24 cellular contexts compared by ENCODE assay signal in the genomic region with DNA sequence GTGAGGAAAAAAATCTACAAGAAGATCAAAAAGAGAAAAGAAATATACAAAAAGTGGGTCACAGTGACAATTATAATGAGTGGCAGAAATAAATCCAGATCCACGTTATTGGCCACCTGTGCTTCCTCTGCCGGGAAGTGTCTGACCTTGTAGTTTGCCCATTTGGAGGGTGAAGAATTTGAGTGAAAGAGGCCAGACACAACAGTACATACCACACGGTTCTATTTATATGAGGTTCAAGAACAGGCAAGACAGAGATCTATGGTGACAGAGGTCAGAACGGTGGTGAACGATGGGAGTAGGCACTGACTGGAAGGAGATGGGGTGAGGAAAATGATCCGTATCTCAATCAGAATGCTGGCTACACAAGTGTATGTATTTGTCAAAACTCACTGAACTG.
"Had no signal": no experiment of that assay in that cellular context is flagged by ENCODE, and none has a peak within 500 bp of the region (broad histone marks: within the 10 kb centered on the region; RNA-seq: fewer than 3 reads in every experiment).

No MANE protein-coding gene starts in this region.

- H3K4me3 Mint-ChIP-seq: activated CD4-positive, alpha-beta memory T cell treated with anti-CD3 and anti-CD28 coated beads for 36 hours; activated CD4-positive, alpha-beta T cell treated with anti-CD3 and anti-CD28 coated beads, Interleukin-2, amount 10 ng/mL, durations not matched to agents 7 days and 5 days; activated naive CD8-positive, alpha-beta T cell; activated T-cell treated with anti-CD3 and anti-CD28 coated beads, Interleukin-2, amount 50 U/mL, for 4 hours; brain had no signal

- H3K36me3 Mint-ChIP-seq: brain had no signal

- H3K4me1 Mint-ChIP-seq: brain had no signal

- H3K9me3 Mint-ChIP-seq: activated CD4-positive, alpha-beta memory T cell treated with anti-CD3 and anti-CD28 coated beads for 36 hours; activated CD4-positive, alpha-beta T cell treated with anti-CD3 and anti-CD28 coated beads, Interleukin-2, amount 10 ng/mL, durations not matched to agents 7 days and 5 days; activated T-cell treated with anti-CD3 and anti-CD28 coated beads, Interleukin-2, amount 50 U/mL, for 4 hours had no signal

- H3K4me2 ChIP-seq: KMS-11 had no signal

- ATAC-seq: activated T-cell treated with anti-CD3 and anti-CD28 coated beads, Interleukin-2, amount 50 U/mL, for 4 hours; Panc1 had no signal

- H3K27ac Mint-ChIP-seq: activated CD4-positive, alpha-beta memory T cell treated with anti-CD3 and anti-CD28 coated beads for 36 hours; activated CD4-positive, alpha-beta T cell treated with anti-CD3 and anti-CD28 coated beads, Interleukin-2, amount 10 ng/mL, durations not matched to agents 7 days and 5 days; activated naive CD8-positive, alpha-beta T cell; brain had no signal

- DNase-seq: activated CD4-positive, alpha-beta memory T cell treated with anti-CD3 and anti-CD28 coated beads for 36 hours; activated CD4-positive, alpha-beta T cell treated with anti-CD3 and anti-CD28 coated beads, Interleukin-2, amount 10 ng/mL, durations not matched to agents 7 days and 5 days; activated CD4-positive, CD25-positive, alpha-beta regulatory T cell; activated CD8-positive, alpha-beta memory T cell treated with anti-CD3 and anti-CD28 coated beads for 24 hours; activated effector memory CD4-positive, alpha-beta T cell treated with anti-CD3 and anti-CD28 coated beads, Interleukin-2, amount 50 U/mL, for 16 hours; activated naive CD4-positive, alpha-beta T cell treated with Interleukin-2 at 50 U/mL for 16 hours; activated T-cell treated with anti-CD3 and anti-CD28 coated beads, Interleukin-2, amount 50 U/mL, for 4 hours; amygdala; NCI-H1092; NCI-H1417; NCI-H2029; NCI-H2107; NCI-H2171 treated with DMSO at 0.1 percent for 48 hours; NCI-H226; NCI-H526; NCI-H82; OCI-M1; RPMI8226; SHP77 had no signal

- H3K27ac ChIP-seq: KMS-11, VCaP had no signal

- H3K27me3 Mint-ChIP-seq: activated CD4-positive, alpha-beta memory T cell treated with anti-CD3 and anti-CD28 coated beads for 36 hours; activated CD4-positive, alpha-beta T cell treated with anti-CD3 and anti-CD28 coated beads, Interleukin-2, amount 10 ng/mL, durations not matched to agents 7 days and 5 days; activated naive CD8-positive, alpha-beta T cell had no signal
